ENCODE assay signal across 26 cellular contexts in the genomic region with DNA sequence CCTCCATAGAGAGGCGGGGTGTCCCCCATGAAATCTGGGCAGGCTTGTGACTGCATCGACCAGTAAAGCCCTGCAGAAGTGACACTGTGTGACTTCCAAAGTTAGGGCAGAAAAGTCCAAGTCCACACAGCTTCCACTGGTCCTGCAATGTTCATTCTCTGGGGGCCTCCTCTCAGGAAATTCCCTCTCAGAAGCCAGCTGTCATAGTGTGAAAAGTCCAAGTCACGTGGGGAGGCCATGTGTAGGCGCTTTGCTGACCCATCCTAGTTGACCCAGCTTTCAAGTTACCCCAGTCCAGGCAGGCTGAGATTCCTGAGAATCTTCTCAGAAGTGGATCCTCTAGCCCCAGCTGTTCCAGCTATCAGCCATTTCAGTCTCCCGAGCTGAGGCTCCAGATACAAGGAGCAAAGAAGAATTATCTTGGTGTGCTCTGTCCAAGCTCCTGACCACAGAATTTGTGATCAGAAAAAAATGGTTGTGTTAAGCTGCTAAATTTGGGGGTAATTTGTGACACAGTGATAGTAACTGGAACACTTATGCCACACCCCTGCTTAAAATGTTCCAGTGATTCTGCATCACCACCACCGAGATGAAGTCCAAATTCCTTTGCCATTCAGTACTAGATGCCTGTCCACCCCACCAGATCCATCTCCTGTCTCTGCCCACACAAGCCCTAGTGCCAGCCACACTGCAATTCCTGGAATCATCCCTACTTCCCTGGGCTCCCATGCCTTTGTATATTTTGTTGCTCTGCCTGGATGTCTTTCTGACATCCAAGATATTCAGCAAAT. TPM values are rescaled to one million over a fixed set of nuclear protein-coding genes. Genes with fewer than 3 reads are reported as not detected.
A peak's percentile ranks its signal among the peaks of the same experiment; 100 is the strongest.
DNase-seq lines count a peak whose midpoint lies in the region; ATAC-seq and TF ChIP-seq lines count a peak whose summit lies in the region.
"Had no signal": no experiment of that assay in that cellular context is flagged by ENCODE, and none has a peak within 500 bp of the region (broad histone marks: within the 10 kb centered on the region; RNA-seq: fewer than 3 reads in every experiment).

No MANE protein-coding gene starts in this region.

- no peak overlapping the region for H4K8ac ChIP-seq in mesenchymal stem cell (ENCODE audit: low read length)

- H3K27me3 ChIP-seq in SJCRH30 = no peaks in the 10 kb centered on the region
- peaks cover 0 to 51% (median 5%) of the 10 kb centered on the region in 4 donors for H3K27me3 ChIP-seq in esophagus squamous epithelium
- H3K27me3 ChIP-seq in mesenchymal stem cell (ENCODE audit: control insufficient read depth in 1 of 2, insufficient read depth in 1 of 2, low read length in 2 of 2) = peaks cover 33 to 56% of the 10 kb centered on the region in 2 experiments
- no peaks in the 10 kb centered on the region for H3K27me3 ChIP-seq in thyroid gland
- H3K27me3 ChIP-seq: Peyer's patch had no signal

- H3K4ac ChIP-seq in mesenchymal stem cell (ENCODE audit: low read depth in 1 of 2, low read length in 2 of 2) = no peak overlapping the region

- H3K9me3 ChIP-seq in SJCRH30 (replicated peaks) (no peaks in the 10 kb centered on the region), esophagus squamous epithelium (no peaks in the 10 kb centered on the region), mesenchymal stem cell (ENCODE audit: control insufficient read depth, low read length) (no peaks in the 10 kb centered on the region), thyroid gland (no peaks in the 10 kb centered on the region)
- H3K9me3 ChIP-seq: breast epithelium, lower lobe of right lung, neutrophil, Peyer's patch, thoracic aorta had no signal

- H3K27ac ChIP-seq in SJCRH30 (peak overlapping the region; percentile 73), esophagus squamous epithelium (peak overlapping the region in 3 of 4 donors; percentile 23 to 86 (median 27)), mesenchymal stem cell (ENCODE audit: low read length, poor library complexity, severe bottlenecking) (no peak overlapping the region), thyroid gland (no peak overlapping the region)
- H3K27ac ChIP-seq: lower lobe of right lung, neutrophil, thoracic aorta had no signal

- no peak overlapping the region for H2BK12ac ChIP-seq in mesenchymal stem cell (ENCODE audit: low read length in 2 of 2)

- H2BK5ac ChIP-seq in mesenchymal stem cell (ENCODE audit: low read depth, low read length, poor library complexity, severe bottlenecking) = no peak overlapping the region

- no peak overlapping the region for H2AK5ac ChIP-seq in mesenchymal stem cell (ENCODE audit: low read length, severe bottlenecking)

- H3K9ac ChIP-seq in mesenchymal stem cell (ENCODE audit: low read length) = no peak overlapping the region

- H2AFZ ChIP-seq in mesenchymal stem cell (ENCODE audit: low read depth, low read length) = no peak overlapping the region

- H3K4me3 ChIP-seq in SJCRH30 = no peak overlapping the region
- H3K4me3 ChIP-seq in esophagus squamous epithelium = no peak overlapping the region
- H3K4me3 ChIP-seq in mesenchymal stem cell (ENCODE audit: insufficient read depth in 1 of 2, low read depth in 1 of 2, low read length in 2 of 2) = no peak overlapping the region
- H3K4me3 ChIP-seq in thyroid gland (replicated peaks in 1 of 3) = no peak overlapping the region
- H3K4me3 ChIP-seq: breast epithelium, lower lobe of right lung, Peyer's patch, thoracic aorta had no signal

- H3K4me3 Mint-ChIP-seq in stimulated activated memory B cell treated with anti-CD40 and anti-IgM and Interleukin-4, amounts not matched to agents 10 μg/mL and 1 μg/mL and 100 μg/mL, for 72 hours = no peak overlapping the region
- no peak overlapping the region for H3K4me3 Mint-ChIP-seq in activated naive CD4-positive, alpha-beta T cell treated with anti-CD3 and anti-CD28 coated beads, Interleukin-2, amount 10 ng/mL, durations not matched to agents 7 days and 5 days

- H3K4me1 ChIP-seq in SJCRH30 = peaks cover 40% of the 10 kb centered on the region
- peaks cover 21 to 54% (median 31%) of the 10 kb centered on the region in 3 donors for H3K4me1 ChIP-seq in esophagus squamous epithelium
- peaks cover 23% of the 10 kb centered on the region for H3K4me1 ChIP-seq in mesenchymal stem cell (ENCODE audit: control insufficient read depth, insufficient read depth, low read depth, low read length)
- H3K4me1 ChIP-seq in thyroid gland = peaks cover 17 to 34% of the 10 kb centered on the region in 2 donors

- no peaks in the 10 kb centered on the region for H3K9me3 Mint-ChIP-seq in stimulated activated memory B cell treated with anti-CD40 and anti-IgM and Interleukin-4, amounts not matched to agents 10 μg/mL and 1 μg/mL and 100 μg/mL, for 72 hours
- H3K9me3 Mint-ChIP-seq in activated naive CD4-positive, alpha-beta T cell treated with anti-CD3 and anti-CD28 coated beads, Interleukin-2, amount 10 ng/mL, durations not matched to agents 7 days and 5 days = no peaks in the 10 kb centered on the region

- DNase-seq in SJCRH30 = peak; percentile 91 to 96
- DNase-seq in esophagus squamous epithelium (lab: John Stamatoyannopoulos, UW) = no peak
- peak; percentile 38 for DNase-seq in mesenchymal stem cell
- DNase-seq in activated naive CD4-positive, alpha-beta T cell treated with anti-CD3 and anti-CD28 coated beads, Interleukin-2, amount 10 ng/mL, durations not matched to agents 7 days and 5 days = no peak
- no peak for DNase-seq in thyroid gland
- no peak for DNase-seq in HuH-7.5 (ENCODE audit: low spot score)
- DNase-seq: activated CD4-positive, alpha-beta T cell treated with anti-CD3 and anti-CD28 coated beads for 1 hour; activated CD8-positive, alpha-beta memory T cell treated with anti-CD3 and anti-CD28 coated beads for 24 hours; activated gamma-delta T cell treated with Interleukin-2 at 50 U/mL for 16 hours; activated T-cell treated with anti-CD3 and anti-CD28 coated beads, Interleukin-2, amount 50 U/mL, for 1 hour; effector CD8-positive, alpha-beta T cell; foreskin melanocyte; hypothalamus; KBM-7; lower lobe of right lung; NCI-H2171; NCI-H510A treated with DMSO at 0.1 percent for 48 hours; stimulated activated CD4-positive, alpha-beta T cell treated with anti-CD3 and anti-CD28 coated beads, Interleukin-4, amount 100 ng/mL, for 1 hour; stimulated activated naive CD4-positive, alpha-beta T cell had no signal

- no peak for ATAC-seq in stimulated activated memory B cell treated with anti-CD40 and anti-IgM and Interleukin-4, amounts not matched to agents 10 μg/mL and 1 μg/mL and 100 μg/mL, for 72 hours
- ATAC-seq: lower lobe of right lung had no signal

- CTCF ChIA-PET in activated naive CD4-positive, alpha-beta T cell treated with anti-CD3 and anti-CD28 coated beads, Interleukin-2, amount 10 ng/mL, durations not matched to agents 7 days and 5 days (lab: Charles Lee) = no interaction called here

- H3K36me3 Mint-ChIP-seq in stimulated activated memory B cell treated with anti-CD40 and anti-IgM and Interleukin-4, amounts not matched to agents 10 μg/mL and 1 μg/mL and 100 μg/mL, for 72 hours = no peaks in the 10 kb centered on the region
- H3K36me3 Mint-ChIP-seq in activated naive CD4-positive, alpha-beta T cell treated with anti-CD3 and anti-CD28 coated beads, Interleukin-2, amount 10 ng/mL, durations not matched to agents 7 days and 5 days = no peaks in the 10 kb centered on the region

- H3K23ac ChIP-seq in mesenchymal stem cell (ENCODE audit: low read length in 2 of 2) = peak overlapping the region in 1 of 2 experiments; percentile 85

- intact Hi-C loops in esophagus squamous epithelium (cut with DNase I) = loop anchor here (5.0 kb wide), 1 partner anchor 66 kb away; no protein-coding TSS in a partner anchor
- intact Hi-C loops in thyroid gland (cut with DNase I) = loop anchor here (5.0 kb wide), 1 partner anchor 61 kb away; no protein-coding TSS in a partner anchor

- H3K27me3 Mint-ChIP-seq in stimulated activated memory B cell treated with anti-CD40 and anti-IgM and Interleukin-4, amounts not matched to agents 10 μg/mL and 1 μg/mL and 100 μg/mL, for 72 hours = peaks cover 41% of the 10 kb centered on the region
- H3K27me3 Mint-ChIP-seq in activated naive CD4-positive, alpha-beta T cell treated with anti-CD3 and anti-CD28 coated beads, Interleukin-2, amount 10 ng/mL, durations not matched to agents 7 days and 5 days = peaks cover 64% of the 10 kb centered on the region

- no peak overlapping the region for H4K91ac ChIP-seq in mesenchymal stem cell (ENCODE audit: low read length)

- TF ChIP-seq CTCF in esophagus squamous epithelium (IDR thresholded peaks at IDR 0.05) (no peak), thyroid gland (IDR thresholded peaks at IDR 0.05) (no peak)

- no peak overlapping the region for H3K18ac ChIP-seq in mesenchymal stem cell (ENCODE audit: low read depth in 1 of 2, low read length in 2 of 2)

- no peak overlapping the region for H2BK15ac ChIP-seq in mesenchymal stem cell (ENCODE audit: low read depth, poor library complexity, severe bottlenecking)

- H3K14ac ChIP-seq in mesenchymal stem cell (ENCODE audit: low read length in 2 of 2) = no peak overlapping the region

- TF ChIP-seq POLR2A in esophagus squamous epithelium (IDR thresholded peaks at IDR 0.05) (no peak), thyroid gland (IDR thresholded peaks at IDR 0.05) (no peak)

- H3K36me3 ChIP-seq in SJCRH30 (no peaks in the 10 kb centered on the region), esophagus squamous epithelium (no peaks in the 10 kb centered on the region), mesenchymal stem cell (ENCODE audit: control insufficient read depth in 1 of 2, insufficient read depth in 2 of 2, low read depth in 1 of 2, low read length in 2 of 2) (no peaks in the 10 kb centered on the region), thyroid gland (no peaks in the 10 kb centered on the region)
- H3K36me3 ChIP-seq: breast epithelium, lower lobe of right lung, neutrophil, Peyer's patch, thoracic aorta had no signal

- WGBS in esophagus squamous epithelium, 2 donors = 64 to 76% methylated on average over 3 to 4 of the region's 6 CpGs
- WGBS in mesenchymal stem cell = 36% methylated on average over 6 of the region's 6 CpGs
- WGBS in thyroid gland, 2 donors = 64 to 84% methylated on average over 5 to 6 of the region's 6 CpGs

- no peaks in the 10 kb centered on the region for H3K79me1 ChIP-seq in mesenchymal stem cell (replicated peaks; ENCODE audit: low read length, poor library complexity, severe bottlenecking)

- H3K4me2 ChIP-seq in mesenchymal stem cell (ENCODE audit: low read length, poor library complexity, severe bottlenecking) = no peak overlapping the region

- peaks cover 16% of the 10 kb centered on the region for H3K4me1 Mint-ChIP-seq in stimulated activated memory B cell treated with anti-CD40 and anti-IgM and Interleukin-4, amounts not matched to agents 10 μg/mL and 1 μg/mL and 100 μg/mL, for 72 hours
- peaks cover 14% of the 10 kb centered on the region for H3K4me1 Mint-ChIP-seq in activated naive CD4-positive, alpha-beta T cell treated with anti-CD3 and anti-CD28 coated beads, Interleukin-2, amount 10 ng/mL, durations not matched to agents 7 days and 5 days

- no peak overlapping the region for H2BK120ac ChIP-seq in mesenchymal stem cell (ENCODE audit: low read depth, low read length)

- H3K27ac Mint-ChIP-seq in stimulated activated memory B cell treated with anti-CD40 and anti-IgM and Interleukin-4, amounts not matched to agents 10 μg/mL and 1 μg/mL and 100 μg/mL, for 72 hours = peak overlapping the region; percentile 49
- no peak overlapping the region for H3K27ac Mint-ChIP-seq in activated naive CD4-positive, alpha-beta T cell treated with anti-CD3 and anti-CD28 coated beads, Interleukin-2, amount 10 ng/mL, durations not matched to agents 7 days and 5 days

RNA-seq across cellular contexts. Expression of a gene that starts 2.6 kb away (rescaled TPM):
- 0.71 and 0.75 TPM in 2 replicates for total RNA-seq in SJCRH30 (2014; rRNA removed; shearing (Covaris generic))
- total RNA-seq in esophagus squamous epithelium (1 to 10 TPM in 1 of 4 donors, under 1 TPM in 3; 0.15 to 3.2 (median 0.34) TPM), thyroid gland (1 to 10 TPM in 1 of 4 donors, under 1 TPM in 3; 0.22 to 1.1 (median 0.48) TPM)
- not detected for polyA plus RNA-seq in mesenchymal stem cell (2013, experiment 1 of 2)
- not detected for polyA plus RNA-seq in mesenchymal stem cell (2013, experiment 2 of 2)
- total RNA-seq: HT-29; T-helper 1 cell treated with Interleukin-12 subunit alpha and Interleukin-12 subunit beta and Interleukin-4 antibody, amounts not matched to agents 30 ng/mL and 1 ng/mL, for 36 hours had no signal

Comparison
In these comparisons a context has a peak if more than half of its experiments do, and no peak if none do; other contexts are left out.
1. DNase-seq: peak in SJCRH30 (2 of 2) and mesenchymal stem cell (single experiment); none in esophagus squamous epithelium (single experiment), activated naive CD4-positive, alpha-beta T cell treated with anti-CD3 and anti-CD28 coated beads, Interleukin-2, amount 10 ng/mL, durations not matched to agents 7 days and 5 days (single experiment), thyroid gland (0 of 2) and HuH-7.5 (single experiment).
2. H3K27ac ChIP-seq: peak in SJCRH30 (single experiment) and esophagus squamous epithelium (3 of 4); none in mesenchymal stem cell (single experiment) and thyroid gland (0 of 3).